8 cellular contexts compared by ENCODE assay signal in genomic region chr18:22933958-22934423, GRCh38. TPM values are rescaled to one million over a fixed set of nuclear protein-coding genes. Genes with fewer than 3 reads are reported as not detected.
DNase-seq lines count a peak whose midpoint lies in the region; ATAC-seq and TF ChIP-seq lines count a peak whose summit lies in the region.

No MANE protein-coding gene starts in this region.

- peaks cover 0 to 8% of the 10 kb centered on the region in 2 experiments for H3K36me3 ChIP-seq in SK-N-SH (replicated peaks in 1 of 2; ENCODE audit: control insufficient read depth in 1 of 2, insufficient read depth in 2 of 2, low read length in 1 of 2)

- no peak for TF ChIP-seq CTCF in SK-N-SH (IDR thresholded peaks at IDR 0.05)
- TF ChIP-seq CTCF in glutamatergic neuron (IDR thresholded peaks at IDR 0.05; ENCODE audit: partially characterized antibody, unreplicated experiment) = no peak

- peak overlapping the region; percentile 93 to 94 for H3K27ac ChIP-seq in SK-N-SH (ENCODE audit: low read depth in 2 of 2, low read length in 1 of 2)

- H3K4me1 ChIP-seq in SK-N-SH (ENCODE audit: control insufficient read depth in 1 of 2, insufficient read depth in 2 of 2, low read depth in 1 of 2, low read length in 1 of 2) = peaks cover 5 to 8% of the 10 kb centered on the region in 2 experiments; a peak in 3 of 4 replicates

- CTCF ChIA-PET in SK-N-SH (lab: Yijun Ruan, JAX) = interaction anchor here (1.0 to 6.9 kb wide), 3 partner anchors 50 to 478 kb away, joined by 3 to 57 read pairs (median 4); no protein-coding TSS in a partner anchor

- POLR2A ChIA-PET in SK-N-SH (lab: Yijun Ruan, JAX) = no interaction called here

- DNase-seq in NCI-H2107 treated with DMSO at 0.1 percent for 48 hours (lab: John Stamatoyannopoulos, UW; ENCODE audit: unreplicated experiment) (peak; percentile 22), NCI-H2107 (lab: John Stamatoyannopoulos, UW) (no peak), SK-N-SH (no peak), glutamatergic neuron (no peak), GM03348 (ENCODE audit: low spot score) (no peak)
- no peak for DNase-seq in stimulated activated naive B cell treated with anti-CD40 and anti-IgM and Interleukin-4, amounts not matched to agents 10 μg/mL and 1 μg/mL and 100 μg/mL, for 72 hours
- DNase-seq in activated effector memory CD4-positive, alpha-beta T cell treated with Interleukin-2 at 50 U/mL for 16 hours = no peak

- H3K36me3 Mint-ChIP-seq in glutamatergic neuron (ENCODE audit: unreplicated experiment) = no peaks in the 10 kb centered on the region
- H3K36me3 Mint-ChIP-seq in stimulated activated naive B cell treated with anti-CD40 and anti-IgM and Interleukin-4, amounts not matched to agents 10 μg/mL and 1 μg/mL and 100 μg/mL, for 72 hours = peaks cover 13% of the 10 kb centered on the region in 2 donors

- H4K20me1 ChIP-seq in SK-N-SH (ENCODE audit: insufficient read depth) = no peaks in the 10 kb centered on the region

- peak overlapping the region; percentile 69 for H3K27ac Mint-ChIP-seq in glutamatergic neuron (ENCODE audit: unreplicated experiment)
- H3K27ac Mint-ChIP-seq in stimulated activated naive B cell treated with anti-CD40 and anti-IgM and Interleukin-4, amounts not matched to agents 10 μg/mL and 1 μg/mL and 100 μg/mL, for 72 hours = peak overlapping the region; percentile 97

- H2AFZ ChIP-seq in SK-N-SH (ENCODE audit: low read depth) = peak overlapping the region; percentile 98

- 2% methylated on average over 17 of the region's 17 CpGs for WGBS in SK-N-SH (ENCODE audit: low lambda C conversion rate)

- TF ChIP-seq EP300 in SK-N-SH (IDR thresholded peaks at IDR 0.05; ENCODE audit: borderline replicate concordance in 1 of 2, low read depth in 1 of 2, low read length in 1 of 2) = no peak

- H3K9me3 Mint-ChIP-seq in glutamatergic neuron (ENCODE audit: unreplicated experiment) = no peaks in the 10 kb centered on the region
- no peaks in the 10 kb centered on the region for H3K9me3 Mint-ChIP-seq in stimulated activated naive B cell treated with anti-CD40 and anti-IgM and Interleukin-4, amounts not matched to agents 10 μg/mL and 1 μg/mL and 100 μg/mL, for 72 hours

- no peak for TF ChIP-seq RAD21 in SK-N-SH (IDR thresholded peaks at IDR 0.05; ENCODE audit: low read length)

- peaks cover 28% of the 10 kb centered on the region for H3K79me2 ChIP-seq in SK-N-SH (ENCODE audit: insufficient read depth)

- ATAC-seq in HG02852 (IDR thresholded peaks at IDR 0.05; ENCODE audit: unreplicated experiment) = peak; percentile 10
- ATAC-seq in stimulated activated naive B cell treated with anti-CD40 and anti-IgM and Interleukin-4, amounts not matched to agents 10 μg/mL and 1 μg/mL and 100 μg/mL, for 72 hours (replicated peaks) = peak; percentile 31 to 41

- peak overlapping the region; percentile 99 for H3K9ac ChIP-seq in SK-N-SH

- no peaks in the 10 kb centered on the region for H3K27me3 ChIP-seq in SK-N-SH (ENCODE audit: insufficient read depth)

- H3K9me3 ChIP-seq in SK-N-SH = no peaks in the 10 kb centered on the region

- peak overlapping the region; percentile 97 for H3K4me2 ChIP-seq in SK-N-SH

- H3K4me1 Mint-ChIP-seq in glutamatergic neuron (ENCODE audit: low read depth, unreplicated experiment) = peaks cover 6% of the 10 kb centered on the region
- H3K4me1 Mint-ChIP-seq in stimulated activated naive B cell treated with anti-CD40 and anti-IgM and Interleukin-4, amounts not matched to agents 10 μg/mL and 1 μg/mL and 100 μg/mL, for 72 hours = peaks cover 11 to 17% of the 10 kb centered on the region in 2 donors

- peak overlapping the region; percentile 81 to 95 for H3K4me3 ChIP-seq in SK-N-SH (ENCODE audit: low read depth in 2 of 2, low read length in 1 of 2)

- H3K4me3 Mint-ChIP-seq in glutamatergic neuron (ENCODE audit: unreplicated experiment) = peak overlapping the region; percentile 98
- peak overlapping the region; percentile 87 to 93 for H3K4me3 Mint-ChIP-seq in stimulated activated naive B cell treated with anti-CD40 and anti-IgM and Interleukin-4, amounts not matched to agents 10 μg/mL and 1 μg/mL and 100 μg/mL, for 72 hours

- H3F3A ChIP-seq in SK-N-SH (replicated peaks; ENCODE audit: insufficient read depth) = peaks cover 6% of the 10 kb centered on the region

- H3K9me2 ChIP-seq in SK-N-SH = no peaks in the 10 kb centered on the region

- H3K27me3 Mint-ChIP-seq in glutamatergic neuron (ENCODE audit: unreplicated experiment) = peaks cover 4% of the 10 kb centered on the region
- no peaks in the 10 kb centered on the region for H3K27me3 Mint-ChIP-seq in stimulated activated naive B cell treated with anti-CD40 and anti-IgM and Interleukin-4, amounts not matched to agents 10 μg/mL and 1 μg/mL and 100 μg/mL, for 72 hours

TF ChIP-seq in SK-N-SH, 30 proteins besides CTCF, POLR2A, EP300 and RAD21:
- no peak for TF ChIP-seq POLR2AphosphoS5 (IDR thresholded peaks at IDR 0.05; ENCODE audit: low read depth, low read length)
- no peak for TF ChIP-seq USF2 (IDR thresholded peaks at IDR 0.05; ENCODE audit: borderline replicate concordance, low read depth, low read length)
- TF ChIP-seq GATA2 (CRISPR knock-in tag; IDR thresholded peaks at IDR 0.05) = no peak
- no peak for TF ChIP-seq SMC3 (IDR thresholded peaks at IDR 0.05; ENCODE audit: low read depth, low read length)
- no peak for TF ChIP-seq EZH2phosphoT487 (IDR thresholded peaks at IDR 0.05; ENCODE audit: borderline replicate concordance, low read depth)
- TF ChIP-seq TEAD4 (IDR thresholded peaks at IDR 0.05; ENCODE audit: borderline replicate concordance, insufficient read depth) = no peak
- TF ChIP-seq JUND (IDR thresholded peaks at IDR 0.05) = no peak
- no peak; the same call in 1 of the 2 replicates for TF ChIP-seq MAX (IDR thresholded peaks at IDR 0.05; ENCODE audit: low read depth)

RNA-seq across cellular contexts. Expression of gene RBBP8, which starts 0.9 kb away (rescaled TPM):
- 9.6 and 11.5 TPM in 2 replicates for polyA plus RNA-seq in SK-N-SH (2012; rRNA removed)
- 15.4 and 20.1 TPM in 2 replicates for polyA plus RNA-seq in SK-N-SH (2012; cell fraction: cytosol; rRNA removed)
- 4.4 and 7.9 TPM in 2 replicates for polyA plus RNA-seq in SK-N-SH (2012; cell fraction: nucleus; rRNA removed)
- 13.6 TPM for total RNA-seq in glutamatergic neuron (ENCODE audit: unreplicated experiment)
